23 cellular contexts compared by ENCODE assay signal in the genomic region with DNA sequence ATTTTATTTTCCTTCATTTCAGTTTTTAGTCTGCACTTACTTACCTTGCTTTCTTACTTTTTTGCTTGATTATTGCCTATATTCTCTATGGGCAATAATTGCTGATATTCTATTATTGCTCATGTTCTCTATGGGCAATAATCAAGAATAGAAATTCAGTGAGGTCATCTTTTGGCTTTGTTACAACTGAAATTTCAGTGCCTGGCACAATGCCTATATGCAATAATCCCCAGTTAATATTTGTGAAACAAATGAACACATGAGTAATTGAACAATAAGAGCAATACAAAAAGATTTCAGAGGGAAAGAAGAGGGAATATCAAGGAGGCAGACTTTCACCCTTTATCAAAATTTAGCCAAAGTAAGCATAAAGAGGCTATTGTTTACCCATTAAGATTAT. TPM values are rescaled to one million over a fixed set of nuclear protein-coding genes. Genes with fewer than 3 reads are reported as not detected.
DNase-seq lines count a peak whose midpoint lies in the region; ATAC-seq lines count a peak whose summit lies in the region.
"Had no signal": no experiment of that assay in that cellular context is flagged by ENCODE, and none has a peak within 500 bp of the region (broad histone marks: within the 10 kb centered on the region; RNA-seq: fewer than 3 reads in every experiment).

No MANE protein-coding gene starts in this region.

- peak; percentile 53 for DNase-seq in DMS53 (lab: John Stamatoyannopoulos, UW)
- DNase-seq in DMS53 treated with DMSO at 0.1 percent for 48 hours (lab: John Stamatoyannopoulos, UW; ENCODE audit: unreplicated experiment) = no peak
- peak; percentile 2 for DNase-seq in NCI-H748 treated with DMSO at 0.1 percent for 48 hours (lab: John Stamatoyannopoulos, UW)
- peak; percentile 83 for DNase-seq in dermis blood vessel endothelial cell
- DNase-seq in pulmonary artery endothelial cell (ENCODE audit: low read depth, low spot score) = peak; percentile 37
- no peak for DNase-seq in NCI-H226
- DNase-seq in left lobe of liver (ENCODE audit: low spot score) = no peak
- DNase-seq: 8988T; activated CD4-positive, alpha-beta T cell treated with anti-CD3 and anti-CD28 coated beads, Interleukin-2, amount 10 ng/mL, durations not matched to agents 7 days and 5 days; BE2C; Caco-2; HCEC 1CT; KBM-7; naive thymus-derived CD8-positive, alpha-beta T cell; NCI-H187; NCI-H510A; pancreas; RPMI8226; stimulated activated CD8-positive, alpha-beta memory T cell treated with anti-CD3 and anti-CD28 coated beads, Interleukin-4, amount 100 ng/mL, for 48 hours; transverse colon; WERI-Rb-1 had no signal

- ATAC-seq in HG02571 (IDR thresholded peaks at IDR 0.05; ENCODE audit: unreplicated experiment) = no peak
- ATAC-seq in left lobe of liver = no peak
- ATAC-seq: naive thymus-derived CD8-positive, alpha-beta T cell; pancreas; sciatic nerve had no signal

RNA-seq across cellular contexts. Expression of a gene that starts 48.6 kb away (rescaled TPM):
- total RNA-seq in dermis blood vessel endothelial cell = 26.2 and 26.8 TPM in 2 replicates
- total RNA-seq in pulmonary artery endothelial cell = 77.4 and 93.5 TPM in 2 replicates
- 2.2 TPM for total RNA-seq in left lobe of liver
- total RNA-seq: activated CD4-positive, alpha-beta T cell treated with anti-CD3 and anti-CD28 coated beads, Interleukin-2, amount 10 ng/mL, durations not matched to agents 7 days and 5 days had no signal

Comparison
In these comparisons a context has a peak if more than half of its experiments do, and no peak if none do; other contexts are left out.
1. DNase-seq: peak in DMS53 (single experiment), NCI-H748 treated with DMSO at 0.1 percent for 48 hours (single experiment), dermis blood vessel endothelial cell (single experiment) and pulmonary artery endothelial cell (single experiment); none in DMS53 treated with DMSO at 0.1 percent for 48 hours (single experiment), NCI-H226 (single experiment) and left lobe of liver (single experiment).